22 cellular contexts compared by ENCODE assay signal in genomic region chr2:41877114-41877513, GRCh38.
DNase-seq lines count a peak whose midpoint lies in the region; FAIRE-seq and TF ChIP-seq lines count a peak whose summit lies in the region.
"Had no signal": no experiment of that assay in that cellular context is flagged by ENCODE, and none has a peak within 500 bp of the region (broad histone marks: within the 10 kb centered on the region; RNA-seq: fewer than 3 reads in every experiment).

No MANE protein-coding gene starts in this region.

- H3K36me3 ChIP-seq in small intestine (ENCODE audit: control insufficient read depth in 2 of 2, insufficient read depth in 2 of 2, low read length in 2 of 2) (no peaks in the 10 kb centered on the region), ovary (no peaks in the 10 kb centered on the region)
- H3K36me3 ChIP-seq: BE2C had no signal

- peak overlapping the region; percentile 78 to 98 (median 97) for H3K27ac Mint-ChIP-seq in nephron
- H3K27ac Mint-ChIP-seq: CD4-positive, CD25-positive, alpha-beta regulatory T cell had no signal

- H3K36me3 Mint-ChIP-seq in nephron (ENCODE audit: low read depth), result no peaks in the 10 kb centered on the region
- H3K36me3 Mint-ChIP-seq: CD4-positive, CD25-positive, alpha-beta regulatory T cell had no signal

- peaks cover 78% of the 10 kb centered on the region for H3K4me1 Mint-ChIP-seq in nephron
- H3K4me1 Mint-ChIP-seq: CD4-positive, CD25-positive, alpha-beta regulatory T cell had no signal

- H3K4me3 ChIP-seq in small intestine (ENCODE audit: low read depth in 1 of 2, low read length in 2 of 2), result no peak overlapping the region
- no peak overlapping the region for H3K4me3 ChIP-seq in ovary

- H3K4me3 Mint-ChIP-seq in nephron, result no peak overlapping the region
- H3K4me3 Mint-ChIP-seq: CD4-positive, CD25-positive, alpha-beta regulatory T cell; CD8-positive, alpha-beta memory T cell; H9 had no signal

- H3K27ac ChIP-seq in small intestine (ENCODE audit: low read depth in 1 of 2, low read length in 1 of 2), result no peak overlapping the region
- H3K27ac ChIP-seq in ovary, result no peak overlapping the region
- H3K27ac ChIP-seq: HL-60 had no signal

- H3K9me3 ChIP-seq in small intestine (ENCODE audit: control insufficient read depth, low read depth) (no peaks in the 10 kb centered on the region), ovary (no peaks in the 10 kb centered on the region)
- H3K9me3 ChIP-seq: BE2C had no signal

- TF ChIP-seq EP300 in ovary (IDR thresholded peaks at IDR 0.05), result no peak

- in situ Hi-C loops in SK-MEL-5 (cut with HindIII; ENCODE audit: low pct_unique_long_range_greater_than_20kb, low sequenced_read_pairs), result no loop called here

- intact Hi-C loops in ovary (cut with DNase I), result loop anchor here in 2 of 4 donors (5.0 to 10.0 kb wide), 2 partner anchors 50 to 178 kb away; no protein-coding TSS in a partner anchor

- H3K27me3 ChIP-seq in small intestine (ENCODE audit: control insufficient read depth in 2 of 2, insufficient read depth in 2 of 2, low read length in 2 of 2), result no peaks in the 10 kb centered on the region
- H3K27me3 ChIP-seq in ovary, result no peaks in the 10 kb centered on the region
- H3K27me3 ChIP-seq: BE2C had no signal

- TF ChIP-seq CTCF in nephron (IDR thresholded peaks at IDR 0.05; ENCODE audit: unreplicated experiment in 3 of 3) (no peak), GM20000 (IDR thresholded peaks at IDR 0.05; ENCODE audit: extremely low read depth, missing control alignments) (no peak), ovary (IDR thresholded peaks at IDR 0.05) (no peak)

- H3K27me3 Mint-ChIP-seq in nephron (ENCODE audit: low read depth), result peaks cover 4% of the 10 kb centered on the region

- H3K4me1 ChIP-seq in small intestine (ENCODE audit: control insufficient read depth in 2 of 2, insufficient read depth in 1 of 2, low read depth in 1 of 2, low read length in 1 of 2) (peaks cover 2 to 10% of the 10 kb centered on the region in 2 donors), ovary (ENCODE audit: insufficient read depth) (peaks cover 11% of the 10 kb centered on the region)

- no peak for TF ChIP-seq POLR2A in ovary (IDR thresholded peaks at IDR 0.05)

- FAIRE-seq in small intestine (lab: Jason Lieb, UNC), result no peak
- FAIRE-seq: A204.1, D721Med, G401.6, GM12891, GM19239 had no signal

- 15 to 61% (median 36%) methylated on average over 8 of the region's 8 CpGs for WGBS in small intestine, 3 donors
- WGBS in ovary, 3 donors, result 89 to 95% (median 95%) methylated on average over 8 of the region's 8 CpGs

- no peaks in the 10 kb centered on the region for H3K9me3 Mint-ChIP-seq in nephron
- H3K9me3 Mint-ChIP-seq: CD4-positive, CD25-positive, alpha-beta regulatory T cell; CD8-positive, alpha-beta memory T cell; H9 had no signal

- DNase-seq in NCI-H146 (lab: John Stamatoyannopoulos, UW) (peak; percentile 77), SK-MEL-5 (ENCODE audit: low read depth, low spot score) (peak; percentile 26), small intestine (peak; percentile 56), SK-N-DZ (ENCODE audit: low spot score) (no peak), GM20000 (ENCODE audit: low spot score) (no peak), cerebellum (ENCODE audit: low spot score) (no peak), ovary (no peak)
- DNase-seq: ACHN; BE2C; C1 segment of cervical spinal cord; CD4-positive, CD25-positive, alpha-beta regulatory T cell; CD8-positive, alpha-beta memory T cell; COR-L47; GOT3; H9 had no signal

Comparison
In these comparisons a context has a peak if more than half of its experiments do, and no peak if none do; other contexts are left out.
1. DNase-seq: peak in NCI-H146 (single experiment), SK-MEL-5 (single experiment) and small intestine (single experiment); none in SK-N-DZ (single experiment), GM20000 (single experiment), cerebellum (single experiment) and ovary (0 of 5).